ENCODE assay signal across 8 cellular contexts in genomic region chr9:70480405-70480980, GRCh38.
DNase-seq lines count a peak whose midpoint lies in the region; ATAC-seq and TF ChIP-seq lines count a peak whose summit lies in the region.

No MANE protein-coding gene starts in this region.

- in situ Hi-C loops in brain microvascular endothelial cell (cut with HindIII; ENCODE audit: low pct_ligation_motif_present, low sequenced_read_pairs): no loop called here

- intact Hi-C loops in activated CD4-positive, alpha-beta memory T cell treated with anti-CD3 and anti-CD28 coated beads for 36 hours (cut with micrococcal nuclease): no loop called here

- no peaks in the 10 kb centered on the region for H3K36me3 Mint-ChIP-seq in activated CD4-positive, alpha-beta memory T cell treated with anti-CD3 and anti-CD28 coated beads for 36 hours

- POLR2A ChIA-PET in activated CD4-positive, alpha-beta memory T cell treated with anti-CD3 and anti-CD28 coated beads for 36 hours (lab: Charles Lee): no interaction called here

- no peak overlapping the region for H3K4me3 Mint-ChIP-seq in activated CD4-positive, alpha-beta memory T cell treated with anti-CD3 and anti-CD28 coated beads for 36 hours

- H3K4me1 Mint-ChIP-seq in activated CD4-positive, alpha-beta memory T cell treated with anti-CD3 and anti-CD28 coated beads for 36 hours (ENCODE audit: low read depth): peaks cover 7% of the 10 kb centered on the region

- peak overlapping the region; percentile 84 to 94 for H3K9ac ChIP-seq in stomach smooth muscle (ENCODE audit: low read length in 2 of 2)

- ATAC-seq in left lobe of liver (peak; percentile 71), GM18861 (IDR thresholded peaks at IDR 0.05; ENCODE audit: unreplicated experiment) (no peak), HG02938 (IDR thresholded peaks at IDR 0.05; ENCODE audit: unreplicated experiment) (no peak), GM21390 (IDR thresholded peaks at IDR 0.05; ENCODE audit: unreplicated experiment) (no peak)

- peak overlapping the region; percentile 81 for H3K27ac ChIP-seq in brain microvascular endothelial cell
- peak overlapping the region; percentile 100 for H3K27ac ChIP-seq in stomach smooth muscle (ENCODE audit: low read length)

- no peaks in the 10 kb centered on the region for H3K27me3 ChIP-seq in brain microvascular endothelial cell (replicated peaks)
- no peaks in the 10 kb centered on the region for H3K27me3 ChIP-seq in stomach smooth muscle (ENCODE audit: control insufficient read depth in 1 of 2, insufficient read depth in 2 of 2, low read length in 2 of 2)

- DNase-seq in NCI-H1092 treated with DMSO at 0.1 percent for 48 hours (lab: John Stamatoyannopoulos, UW) (peak; percentile 91), brain microvascular endothelial cell (peak; percentile 92), left lobe of liver (ENCODE audit: low spot score) (peak; percentile 85)
- DNase-seq in activated CD4-positive, alpha-beta memory T cell treated with anti-CD3 and anti-CD28 coated beads for 36 hours: no peak

- no peaks in the 10 kb centered on the region for H3K9me3 ChIP-seq in stomach smooth muscle (ENCODE audit: control insufficient read depth in 2 of 2, low read length in 2 of 2)

- H3K4me3 ChIP-seq in brain microvascular endothelial cell (ENCODE audit: low read depth, low read length) (no peak overlapping the region), stomach smooth muscle (ENCODE audit: low read length in 2 of 2) (peak overlapping the region; percentile 37 to 62)

- CTCF ChIA-PET in activated CD4-positive, alpha-beta memory T cell treated with anti-CD3 and anti-CD28 coated beads for 36 hours (lab: Charles Lee): interaction anchor here (0.8 to 1.0 kb wide), 2 partner anchors 106 to 122 kb away, joined by 3 read pairs; no protein-coding TSS in a partner anchor

- no peak for TF ChIP-seq CTCF in brain microvascular endothelial cell (IDR thresholded peaks at IDR 0.05; ENCODE audit: low read depth, low read length, missing control alignments)

- peaks cover 56% of the 10 kb centered on the region for H3K4me1 ChIP-seq in stomach smooth muscle (ENCODE audit: control insufficient read depth, insufficient read depth, low read length)

- no peaks in the 10 kb centered on the region for H3K9me3 Mint-ChIP-seq in activated CD4-positive, alpha-beta memory T cell treated with anti-CD3 and anti-CD28 coated beads for 36 hours

- no peak overlapping the region for H3K27ac Mint-ChIP-seq in activated CD4-positive, alpha-beta memory T cell treated with anti-CD3 and anti-CD28 coated beads for 36 hours

- no peaks in the 10 kb centered on the region for H3K27me3 Mint-ChIP-seq in activated CD4-positive, alpha-beta memory T cell treated with anti-CD3 and anti-CD28 coated beads for 36 hours

- no peaks in the 10 kb centered on the region for H3K36me3 ChIP-seq in brain microvascular endothelial cell (replicated peaks)
- no peaks in the 10 kb centered on the region for H3K36me3 ChIP-seq in stomach smooth muscle (ENCODE audit: control insufficient read depth in 2 of 2, insufficient read depth in 2 of 2, low read length in 2 of 2)
